14 cellular contexts compared by ENCODE assay signal in genomic region chr7:139117599-139118233, GRCh38. TPM values are rescaled to one million over a fixed set of nuclear protein-coding genes. Genes with fewer than 3 reads are reported as not detected.
DNase-seq lines count a peak whose midpoint lies in the region; ATAC-seq lines count a peak whose summit lies in the region.
"Had no signal": no experiment of that assay in that cellular context is flagged by ENCODE, and none has a peak within 500 bp of the region (broad histone marks: within the 10 kb centered on the region; RNA-seq: fewer than 3 reads in every experiment).

No MANE protein-coding gene starts in this region.

- CTCF ChIA-PET in CD4-positive, alpha-beta memory T cell (lab: Charles Lee; ENCODE audit: partially characterized antibody) = interaction anchor here (1.1 to 1.9 kb wide), 2 partner anchors 23 to 101 kb away, joined by 3 to 8 read pairs; no protein-coding TSS in a partner anchor

- no peak overlapping the region for H2BK15ac ChIP-seq in mesendoderm (replicated peaks; ENCODE audit: low read depth)

- POLR2A ChIA-PET in CD4-positive, alpha-beta memory T cell (lab: Charles Lee; ENCODE audit: partially characterized antibody) = interaction anchor here (0.6 to 3.2 kb wide), 7 partner anchors 14 to 100 kb away, joined by 3 to 30 read pairs (median 5); a partner anchor contains a TSS

- H3K36me3 ChIP-seq in CD4-positive, alpha-beta memory T cell (ENCODE audit: insufficient read depth, low read length) = no peaks in the 10 kb centered on the region
- H3K36me3 ChIP-seq in mesendoderm (ENCODE audit: control insufficient read depth, insufficient read depth, low read length) = no peaks in the 10 kb centered on the region

- no peaks in the 10 kb centered on the region for H3K9me3 ChIP-seq in CD4-positive, alpha-beta memory T cell (ENCODE audit: control insufficient read depth in 1 of 2, low read length in 2 of 2)

- peak overlapping the region; percentile 59 for H3K27ac Mint-ChIP-seq in activated CD4-positive, alpha-beta T cell treated with anti-CD3 and anti-CD28 coated beads, Interleukin-2, amount 10 ng/mL, durations not matched to agents 24 days and 14 days
- peak overlapping the region in 4 of 7 donors; percentile 5 to 89 (median 74) for H3K27ac Mint-ChIP-seq in CD4-positive, alpha-beta memory T cell
- H3K27ac Mint-ChIP-seq in activated T-helper 17 cell treated with anti-CD3 and anti-CD28 coated beads, Interleukin-2, amount 50 U/mL, for 72 hours = peak overlapping the region; percentile 85

- no peak overlapping the region for H3K9ac ChIP-seq in mesendoderm (ENCODE audit: low read length)
- H3K9ac ChIP-seq: parathyroid adenoma had no signal

- peaks cover 32% of the 10 kb centered on the region for H3K4me1 ChIP-seq in CD4-positive, alpha-beta memory T cell (ENCODE audit: insufficient read depth, low read length)
- H3K4me1 ChIP-seq in mesendoderm (ENCODE audit: control insufficient read depth, low read depth, low read length) = peaks cover 6% of the 10 kb centered on the region

- H3K79me2 ChIP-seq in mesendoderm (ENCODE audit: control insufficient read depth, insufficient read depth, low read length) = no peaks in the 10 kb centered on the region
- H3K79me2 ChIP-seq: parathyroid adenoma had no signal

- H4K8ac ChIP-seq in mesendoderm (ENCODE audit: low read depth, low read length) = no peak overlapping the region

- H3K4me2 ChIP-seq in mesendoderm (ENCODE audit: low read length) = no peak overlapping the region

- H2BK120ac ChIP-seq in mesendoderm (ENCODE audit: low read depth, low read length) = no peak overlapping the region

- no peak overlapping the region for H3K27ac ChIP-seq in CD4-positive, alpha-beta memory T cell (ENCODE audit: low read depth, low read length)
- H3K27ac ChIP-seq in mesendoderm (ENCODE audit: low read depth, low read length) = no peak overlapping the region
- H3K27ac ChIP-seq: parathyroid adenoma had no signal

- peak overlapping the region; percentile 53 for H2AK5ac ChIP-seq in mesendoderm (ENCODE audit: low read length)

- no peak overlapping the region for H4K5ac ChIP-seq in mesendoderm (ENCODE audit: low read length)

- no peaks in the 10 kb centered on the region for H3K79me1 ChIP-seq in mesendoderm (ENCODE audit: low read length)

- peak overlapping the region; percentile 49 for H3K4me3 Mint-ChIP-seq in activated CD4-positive, alpha-beta T cell treated with anti-CD3 and anti-CD28 coated beads, Interleukin-2, amount 10 ng/mL, durations not matched to agents 24 days and 14 days
- peak overlapping the region in 5 of 8 donors; percentile 48 to 83 (median 81) for H3K4me3 Mint-ChIP-seq in CD4-positive, alpha-beta memory T cell
- H3K4me3 Mint-ChIP-seq in activated T-helper 17 cell treated with anti-CD3 and anti-CD28 coated beads, Interleukin-2, amount 50 U/mL, for 72 hours = peak overlapping the region; percentile 77

- intact Hi-C loops in activated CD4-positive, alpha-beta T cell treated with anti-CD3 and anti-CD28 coated beads, Interleukin-2, amount 10 ng/mL, durations not matched to agents 24 days and 14 days (cut with micrococcal nuclease) = loop anchor here (1.0 kb wide), 2 partner anchors 8 to 16 kb away; partner anchors contain the start of gene ZC3HAV1
- intact Hi-C loops in CD4-positive, alpha-beta memory T cell (cut with micrococcal nuclease) = loop anchor here (1.0 to 10.0 kb wide), 3 partner anchors 8 to 363 kb away; partner anchors contain the start of gene ZC3HAV1

- no peaks in the 10 kb centered on the region for H3K27me3 Mint-ChIP-seq in activated CD4-positive, alpha-beta T cell treated with anti-CD3 and anti-CD28 coated beads, Interleukin-2, amount 10 ng/mL, durations not matched to agents 24 days and 14 days
- peaks cover 0 to 3% of the 10 kb centered on the region in 2 donors for H3K27me3 Mint-ChIP-seq in CD4-positive, alpha-beta memory T cell
- no peaks in the 10 kb centered on the region for H3K27me3 Mint-ChIP-seq in activated T-helper 17 cell treated with anti-CD3 and anti-CD28 coated beads, Interleukin-2, amount 50 U/mL, for 72 hours

- 100% methylated on average over 1 of the region's 5 CpGs for WGBS in mesendoderm (ENCODE audit: extremely low coverage, insufficient coverage, low lambda C conversion rate)

- no peaks in the 10 kb centered on the region for H3K27me3 ChIP-seq in CD4-positive, alpha-beta memory T cell (ENCODE audit: insufficient read depth, low read length)
- no peaks in the 10 kb centered on the region for H3K27me3 ChIP-seq in mesendoderm (ENCODE audit: insufficient read depth, low read length, poor library complexity)

- no peak for DNase-seq in activated CD4-positive, alpha-beta T cell treated with anti-CD3 and anti-CD28 coated beads, Interleukin-2, amount 10 ng/mL, durations not matched to agents 24 days and 14 days
- no peak for DNase-seq in activated CD4-positive, alpha-beta T cell treated with anti-CD3 and anti-CD28 coated beads, Interleukin-2, amount 50 U/mL, for 4 hours
- DNase-seq in CD4-positive, alpha-beta memory T cell = no peak
- no peak for DNase-seq in mesendoderm
- DNase-seq in islet precursor cell = no peak
- DNase-seq: COR-L47; GF-D8; NCI-H1048; NCI-H2171; stimulated activated naive CD4-positive, alpha-beta T cell had no signal

- H3K23ac ChIP-seq in mesendoderm (ENCODE audit: low read length) = no peak overlapping the region

- H3K4me3 ChIP-seq in CD4-positive, alpha-beta memory T cell (ENCODE audit: low read length in 2 of 2) = no peak overlapping the region
- no peak overlapping the region for H3K4me3 ChIP-seq in mesendoderm (ENCODE audit: low read length)

- no peak for ATAC-seq in activated T-helper 17 cell treated with anti-CD3 and anti-CD28 coated beads, Interleukin-2, amount 50 U/mL, for 72 hours (replicated peaks)
- ATAC-seq in GM21576 (IDR thresholded peaks at IDR 0.05; ENCODE audit: unreplicated experiment) (no peak), GM19351 (IDR thresholded peaks at IDR 0.05; ENCODE audit: unreplicated experiment) (no peak)

- no peak overlapping the region for H3K18ac ChIP-seq in mesendoderm (ENCODE audit: low read length)

- H3K4me1 Mint-ChIP-seq in activated CD4-positive, alpha-beta T cell treated with anti-CD3 and anti-CD28 coated beads, Interleukin-2, amount 10 ng/mL, durations not matched to agents 24 days and 14 days = peaks cover 23% of the 10 kb centered on the region
- H3K4me1 Mint-ChIP-seq in CD4-positive, alpha-beta memory T cell = peaks cover 28 to 58% (median 37%) of the 10 kb centered on the region in 4 donors
- H3K4me1 Mint-ChIP-seq in activated T-helper 17 cell treated with anti-CD3 and anti-CD28 coated beads, Interleukin-2, amount 50 U/mL, for 72 hours = peaks cover 30% of the 10 kb centered on the region

- no peaks in the 10 kb centered on the region for H3K36me3 Mint-ChIP-seq in activated CD4-positive, alpha-beta T cell treated with anti-CD3 and anti-CD28 coated beads, Interleukin-2, amount 10 ng/mL, durations not matched to agents 24 days and 14 days (ENCODE audit: low read depth)
- no peaks in the 10 kb centered on the region for H3K36me3 Mint-ChIP-seq in CD4-positive, alpha-beta memory T cell
- no peaks in the 10 kb centered on the region for H3K36me3 Mint-ChIP-seq in activated T-helper 17 cell treated with anti-CD3 and anti-CD28 coated beads, Interleukin-2, amount 50 U/mL, for 72 hours (ENCODE audit: low read depth)

- H2BK5ac ChIP-seq in mesendoderm (ENCODE audit: low read length) = no peak overlapping the region

- H3K56ac ChIP-seq in mesendoderm (ENCODE audit: low read length) = peak overlapping the region; percentile 6

- H3K4ac ChIP-seq in mesendoderm (ENCODE audit: low read depth, low read length) = no peak overlapping the region

- peaks cover 3% of the 10 kb centered on the region for H3K9me3 Mint-ChIP-seq in activated CD4-positive, alpha-beta T cell treated with anti-CD3 and anti-CD28 coated beads, Interleukin-2, amount 10 ng/mL, durations not matched to agents 24 days and 14 days
- H3K9me3 Mint-ChIP-seq in CD4-positive, alpha-beta memory T cell = no peaks in the 10 kb centered on the region
- H3K9me3 Mint-ChIP-seq in activated T-helper 17 cell treated with anti-CD3 and anti-CD28 coated beads, Interleukin-2, amount 50 U/mL, for 72 hours = no peaks in the 10 kb centered on the region

RNA-seq across cellular contexts. Expression of gene ZC3HAV1, which starts 8.2 kb away (rescaled TPM):
- total RNA-seq in activated CD4-positive, alpha-beta T cell treated with anti-CD3 and anti-CD28 coated beads, Interleukin-2, amount 10 ng/mL, durations not matched to agents 24 days and 14 days = 86.1 and 90.5 TPM in 2 replicates
- 100 to 1,000 TPM; 154 to 159 TPM for total RNA-seq in CD4-positive, alpha-beta memory T cell
- polyA plus RNA-seq in CD4-positive, alpha-beta memory T cell = 100 to 1,000 TPM; 150 to 169 TPM
- total RNA-seq in activated T-helper 17 cell treated with anti-CD3 and anti-CD28 coated beads, Interleukin-2, amount 50 U/mL, for 72 hours = 100 to 1,000 TPM; 111 to 150 TPM
- polyA plus RNA-seq in mesendoderm (2013, experiment 1 of 2) = 46.4 TPM
- polyA plus RNA-seq in mesendoderm (2013, experiment 2 of 2) = 44.8 TPM
